ENCODE assay signal across 33 cellular contexts in genomic region chr14:106083082-106083481, GRCh38.
"Had no signal": no experiment of that assay in that cellular context is flagged by ENCODE, and none has a peak within 500 bp of the region (broad histone marks: within the 10 kb centered on the region; RNA-seq: fewer than 3 reads in every experiment).

No MANE protein-coding gene starts in this region.

- DNase-seq: activated CD4-positive, alpha-beta memory T cell treated with anti-CD3 and anti-CD28 coated beads for 36 hours; activated CD4-positive, alpha-beta T cell treated with anti-CD3 and anti-CD28 coated beads for 48 hours; activated CD8-positive, alpha-beta memory T cell treated with anti-CD3 and anti-CD28 coated beads, Interleukin-2, amount 50 U/mL, for 4 hours; activated effector memory CD4-positive, alpha-beta T cell treated with anti-CD3 and anti-CD28 coated beads, Interleukin-2, amount 50 U/mL, for 16 hours; activated naive CD4-positive, alpha-beta T cell treated with anti-CD3 and anti-CD28 coated beads for 36 hours; activated naive CD8-positive, alpha-beta T cell treated with anti-CD3 and anti-CD28 coated beads for 36 hours; activated T-cell treated with anti-CD3 and anti-CD28 coated beads, Interleukin-2, amount 50 U/mL, for 1 hour; adrenal gland; aorta; body of pancreas; cerebellar nuclear complex; colonic mucosa; effector CD8-positive, alpha-beta T cell; erythroblast; gastrocnemius medialis; glutamatergic neuron; left ventricle myocardium inferior; mucosa of descending colon; right cardiac atrium; stimulated activated CD4-positive, alpha-beta T cell treated with anti-CD3 and anti-CD28 coated beads, Interleukin-15, amount 100 ng/mL, for 24 hours; stimulated activated CD4-positive, alpha-beta T cell treated with anti-CD3 and anti-CD28 coated beads, Interleukin-2, amount 100 ng/mL, for 24 hours; stimulated activated naive CD4-positive, alpha-beta T cell; trophoblast cell; uterus had no signal

- H3K9me3 ChIP-seq: adrenal gland, body of pancreas, colonic mucosa, gastrocnemius medialis, left ventricle myocardium inferior, mucosa of descending colon, thoracic aorta, uterus had no signal

- H3K36me3 Mint-ChIP-seq: activated CD4-positive, alpha-beta memory T cell treated with anti-CD3 and anti-CD28 coated beads for 36 hours; activated naive CD8-positive, alpha-beta T cell treated with anti-CD3 and anti-CD28 coated beads for 36 hours; natural killer cell treated with Interleukin-12 subunit alpha and Interleukin-12 subunit beta and Interleukin-15 and Interleukin-18, amount 100 ng/mL, for 72 hours had no signal

- H3K4me3 Mint-ChIP-seq: activated CD4-positive, alpha-beta memory T cell treated with anti-CD3 and anti-CD28 coated beads for 36 hours; activated naive CD4-positive, alpha-beta T cell treated with anti-CD3 and anti-CD28 coated beads for 36 hours; activated naive CD8-positive, alpha-beta T cell treated with anti-CD3 and anti-CD28 coated beads for 36 hours; activated T-helper 1 cell treated with anti-CD3 and anti-CD28 coated beads, Interleukin-12 subunit alpha, Interleukin-12 subunit beta, Interleukin-2, Interleukin-4 antibody, amounts not matched to agents 30 ng/mL and 10 ng/mL and 1 ng/mL, durations not matched to agents 14 hours and 24 hours and 36 hours; natural killer cell treated with Interleukin-12 subunit alpha and Interleukin-12 subunit beta and Interleukin-15 and Interleukin-18, amount 100 ng/mL, for 72 hours; T-helper 2 cell treated with Interferon-gamma antibody and Interleukin-4, amounts not matched to agents 5 μg/mL and 100 μg/mL, for 36 hours had no signal

- FAIRE-seq: endometrium, islet of Langerhans had no signal

- H3K27ac ChIP-seq: adrenal gland, body of pancreas, cardiac muscle cell, colonic mucosa, gastrocnemius medialis, left ventricle myocardium inferior, thoracic aorta, uterus, VCaP had no signal

- H3K27ac Mint-ChIP-seq: activated CD4-positive, alpha-beta memory T cell treated with anti-CD3 and anti-CD28 coated beads for 36 hours; activated naive CD4-positive, alpha-beta T cell treated with anti-CD3 and anti-CD28 coated beads for 36 hours; activated naive CD8-positive, alpha-beta T cell treated with anti-CD3 and anti-CD28 coated beads for 36 hours; activated T-helper 1 cell treated with anti-CD3 and anti-CD28 coated beads, Interleukin-12 subunit alpha, Interleukin-12 subunit beta, Interleukin-2, Interleukin-4 antibody, amounts not matched to agents 30 ng/mL and 10 ng/mL and 1 ng/mL, durations not matched to agents 14 hours and 24 hours and 36 hours; natural killer cell treated with Interleukin-12 subunit alpha and Interleukin-12 subunit beta and Interleukin-15 and Interleukin-18, amount 100 ng/mL, for 72 hours; T-helper 2 cell treated with Interferon-gamma antibody and Interleukin-4, amounts not matched to agents 5 μg/mL and 100 μg/mL, for 36 hours had no signal

- H3K4me1 ChIP-seq: adrenal gland, body of pancreas, colonic mucosa, gastrocnemius medialis, left ventricle myocardium inferior, uterus had no signal

- ATAC-seq: body of pancreas; gastrocnemius medialis; mucosa of descending colon; natural killer cell treated with Interleukin-12 subunit alpha and Interleukin-12 subunit beta and Interleukin-15 and Interleukin-18, amount 100 ng/mL, for 72 hours; right cardiac atrium had no signal

- H3K36me3 ChIP-seq: adrenal gland, cardiac muscle cell, colonic mucosa, gastrocnemius medialis, left ventricle myocardium inferior, thoracic aorta, uterus had no signal

- H3K27me3 ChIP-seq: body of pancreas, cardiac muscle cell, colonic mucosa, gastrocnemius medialis, uterus had no signal

- H3K9me3 Mint-ChIP-seq: activated CD4-positive, alpha-beta memory T cell treated with anti-CD3 and anti-CD28 coated beads for 36 hours; activated naive CD4-positive, alpha-beta T cell treated with anti-CD3 and anti-CD28 coated beads for 36 hours; activated naive CD8-positive, alpha-beta T cell treated with anti-CD3 and anti-CD28 coated beads for 36 hours; activated T-helper 1 cell treated with anti-CD3 and anti-CD28 coated beads, Interleukin-12 subunit alpha, Interleukin-12 subunit beta, Interleukin-2, Interleukin-4 antibody, amounts not matched to agents 30 ng/mL and 10 ng/mL and 1 ng/mL, durations not matched to agents 14 hours and 24 hours and 36 hours; natural killer cell treated with Interleukin-12 subunit alpha and Interleukin-12 subunit beta and Interleukin-15 and Interleukin-18, amount 100 ng/mL, for 72 hours; T-helper 2 cell treated with Interferon-gamma antibody and Interleukin-4, amounts not matched to agents 5 μg/mL and 100 μg/mL, for 36 hours had no signal

- H3K4me3 ChIP-seq: adrenal gland, body of pancreas, cardiac muscle cell, colonic mucosa, gastrocnemius medialis, left ventricle myocardium inferior, lung, mucosa of descending colon, thoracic aorta, uterus had no signal
